2 cellular contexts compared by ENCODE assay signal in the genomic region with DNA sequence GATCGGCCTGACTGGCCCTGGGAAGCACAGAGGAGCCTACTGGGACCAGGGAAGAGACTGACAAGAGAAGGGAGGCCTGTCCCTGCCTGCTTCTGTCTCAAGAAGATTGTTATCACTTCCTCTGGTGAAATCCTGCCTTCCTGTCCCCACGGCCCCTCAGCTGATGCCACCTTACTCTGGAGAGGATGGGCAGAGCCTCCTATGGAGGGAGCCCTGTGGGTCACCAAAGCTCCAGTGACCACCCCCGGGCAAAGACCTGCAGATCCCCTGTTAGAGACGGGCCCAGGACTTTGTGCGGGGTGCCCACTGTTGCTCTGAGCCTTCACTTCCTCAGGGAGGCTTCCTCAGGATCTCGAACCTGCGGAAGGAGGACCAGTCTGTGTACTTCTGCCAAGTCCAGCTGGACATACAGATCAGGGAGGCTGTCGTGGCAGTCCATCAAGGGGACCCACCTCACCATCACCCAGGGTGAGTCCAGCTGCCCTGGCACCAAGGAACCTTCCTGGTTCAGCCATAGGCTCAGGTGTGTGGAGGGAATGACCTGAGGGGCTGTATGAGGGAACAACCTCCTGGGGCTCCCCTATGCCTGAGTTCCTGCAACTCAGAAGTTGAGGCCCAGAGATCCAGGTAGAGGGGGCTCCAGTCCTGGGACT.
A peak's percentile ranks its signal among the peaks of the same experiment; 100 is the strongest.
TF ChIP-seq lines count a peak whose summit lies in the region.

No MANE protein-coding gene starts in this region.

TF ChIP-seq in A549, 52 proteins besides CTCF, POLR2A, EP300 and RAD21:
- TF ChIP-seq, protein P1, sequence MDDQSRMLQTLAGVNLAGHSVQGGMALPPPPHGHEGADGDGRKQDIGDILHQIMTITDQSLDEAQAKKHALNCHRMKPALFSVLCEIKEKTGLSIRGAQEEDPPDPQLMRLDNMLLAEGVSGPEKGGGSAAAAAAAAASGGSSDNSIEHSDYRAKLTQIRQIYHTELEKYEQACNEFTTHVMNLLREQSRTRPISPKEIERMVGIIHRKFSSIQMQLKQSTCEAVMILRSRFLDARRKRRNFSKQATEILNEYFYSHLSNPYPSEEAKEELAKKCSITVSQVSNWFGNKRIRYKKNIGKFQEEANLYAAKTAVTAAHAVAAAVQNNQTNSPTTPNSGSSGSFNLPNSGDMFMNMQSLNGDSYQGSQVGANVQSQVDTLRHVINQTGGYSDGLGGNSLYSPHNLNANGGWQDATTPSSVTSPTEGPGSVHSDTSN (IDR thresholded peaks at IDR 0.05) = no peak
- TF ChIP-seq, protein P2, sequence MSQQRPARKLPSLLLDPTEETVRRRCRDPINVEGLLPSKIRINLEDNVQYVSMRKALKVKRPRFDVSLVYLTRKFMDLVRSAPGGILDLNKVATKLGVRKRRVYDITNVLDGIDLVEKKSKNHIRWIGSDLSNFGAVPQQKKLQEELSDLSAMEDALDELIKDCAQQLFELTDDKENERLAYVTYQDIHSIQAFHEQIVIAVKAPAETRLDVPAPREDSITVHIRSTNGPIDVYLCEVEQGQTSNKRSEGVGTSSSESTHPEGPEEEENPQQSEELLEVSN (IDR thresholded peaks at IDR 0.05; ENCODE audit: borderline replicate concordance, low read depth) = no peak
- TF ChIP-seq, protein P3, sequence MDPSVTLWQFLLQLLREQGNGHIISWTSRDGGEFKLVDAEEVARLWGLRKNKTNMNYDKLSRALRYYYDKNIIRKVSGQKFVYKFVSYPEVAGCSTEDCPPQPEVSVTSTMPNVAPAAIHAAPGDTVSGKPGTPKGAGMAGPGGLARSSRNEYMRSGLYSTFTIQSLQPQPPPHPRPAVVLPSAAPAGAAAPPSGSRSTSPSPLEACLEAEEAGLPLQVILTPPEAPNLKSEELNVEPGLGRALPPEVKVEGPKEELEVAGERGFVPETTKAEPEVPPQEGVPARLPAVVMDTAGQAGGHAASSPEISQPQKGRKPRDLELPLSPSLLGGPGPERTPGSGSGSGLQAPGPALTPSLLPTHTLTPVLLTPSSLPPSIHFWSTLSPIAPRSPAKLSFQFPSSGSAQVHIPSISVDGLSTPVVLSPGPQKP (IDR thresholded peaks at IDR 0.05; ENCODE audit: low read depth, low read length) = no peak
- TF ChIP-seq, protein P4, sequence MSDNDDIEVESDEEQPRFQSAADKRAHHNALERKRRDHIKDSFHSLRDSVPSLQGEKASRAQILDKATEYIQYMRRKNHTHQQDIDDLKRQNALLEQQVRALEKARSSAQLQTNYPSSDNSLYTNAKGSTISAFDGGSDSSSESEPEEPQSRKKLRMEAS (IDR thresholded peaks at IDR 0.05) = no peak
- no peak for TF ChIP-seq FOSL2 (IDR thresholded peaks at IDR 0.05)
- TF ChIP-seq FOSL2 (CRISPR knock-in tag; IDR thresholded peaks at IDR 0.05) = no peak
- TF ChIP-seq POLR2AphosphoS2 (conservative IDR thresholded peaks at IDR 0.05; ENCODE audit: low read length) = no peak
- TF ChIP-seq HOXB13 (CRISPR knock-in tag; IDR thresholded peaks at IDR 0.05; ENCODE audit: low read depth) = no peak
- TF ChIP-seq NR3C1 (IDR thresholded peaks at IDR 0.05) = no peak
- TF ChIP-seq KDM1A (IDR thresholded peaks at IDR 0.05; ENCODE audit: low read depth) = no peak
- TF ChIP-seq RARB (CRISPR knock-in tag; IDR thresholded peaks at IDR 0.05) = no peak
- TF ChIP-seq ESRRA (IDR thresholded peaks at IDR 0.05; ENCODE audit: borderline replicate concordance, low read length) = no peak
- no peak for TF ChIP-seq JUNB (IDR thresholded peaks at IDR 0.05)

TF ChIP-seq in K562, 482 proteins besides CTCF, POLR2A, EP300 and RAD21:
- TF ChIP-seq PHTF2 (CRISPR knock-in tag; IDR thresholded peaks at IDR 0.05) (no peak), MTA2 (IDR thresholded peaks at IDR 0.05; ENCODE audit: low read depth) (no peak), SIRT6 (IDR thresholded peaks at IDR 0.05; ENCODE audit: low read depth, low read length) (peak; percentile 23), HNRNPH1 (optimal IDR thresholded peaks at IDR 0.05; ENCODE audit: low read depth, low read length) (no peak)
- TF ChIP-seq, protein P3 (CRISPR knock-in tag; IDR thresholded peaks at IDR 0.05) = no peak
